15 cellular contexts compared by ENCODE assay signal in the genomic region with DNA sequence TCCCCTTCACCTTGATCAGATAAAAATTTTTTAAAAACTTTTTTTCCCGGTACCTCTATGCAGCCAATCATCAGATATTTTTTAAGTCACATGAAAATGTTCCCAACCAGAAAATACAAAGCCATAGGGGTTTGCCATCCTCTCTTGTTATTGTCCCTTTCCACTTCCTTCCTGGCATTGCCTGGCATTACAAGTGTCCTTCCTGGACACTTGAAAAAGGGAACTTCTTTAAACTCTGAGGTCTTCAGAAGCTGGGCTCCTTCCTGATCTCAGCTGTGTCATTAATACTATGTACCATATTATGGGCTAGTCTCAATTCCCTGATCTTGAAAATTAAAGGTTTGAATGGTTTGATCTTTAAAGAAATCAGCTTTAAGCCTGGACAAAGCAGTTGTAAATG.
"Had no signal": no experiment of that assay in that cellular context is flagged by ENCODE, and none has a peak within 500 bp of the region (broad histone marks: within the 10 kb centered on the region; RNA-seq: fewer than 3 reads in every experiment).

No MANE protein-coding gene starts in this region.

- H3K4me1 ChIP-seq: prostate gland had no signal

- ATAC-seq: right cardiac atrium; stimulated activated naive CD8-positive, alpha-beta T cell treated with anti-CD3 and anti-CD28 coated beads, Interleukin-15, amount 100 ng/mL, for 72 hours had no signal

- H3K36me3 Mint-ChIP-seq: type B pancreatic cell had no signal

- H3K27ac Mint-ChIP-seq: nephron; stimulated activated naive CD8-positive, alpha-beta T cell treated with anti-CD3 and anti-CD28 coated beads, Interleukin-15, amount 100 ng/mL, for 72 hours; type B pancreatic cell had no signal

- H3K27me3 Mint-ChIP-seq: stimulated activated naive CD8-positive, alpha-beta T cell treated with anti-CD3 and anti-CD28 coated beads, Interleukin-15, amount 100 ng/mL, for 72 hours; type B pancreatic cell had no signal

- H3K9me3 Mint-ChIP-seq: nephron; stimulated activated naive CD8-positive, alpha-beta T cell treated with anti-CD3 and anti-CD28 coated beads, Interleukin-15, amount 100 ng/mL, for 72 hours; type B pancreatic cell had no signal

- H3K4me3 ChIP-seq: prostate gland had no signal

- H3K4me1 Mint-ChIP-seq: stimulated activated naive CD8-positive, alpha-beta T cell treated with anti-CD3 and anti-CD28 coated beads, Interleukin-15, amount 100 ng/mL, for 72 hours had no signal

- DNase-seq: activated CD4-positive, alpha-beta T cell treated with anti-CD3 and anti-CD28 coated beads, Interleukin-2, amount 50 U/mL, for 1 hour; activated CD8-positive, alpha-beta memory T cell treated with anti-CD3 and anti-CD28 coated beads for 24 hours; activated naive CD4-positive, alpha-beta T cell treated with Interleukin-2 at 50 U/mL for 16 hours; activated T-cell treated with anti-CD3 and anti-CD28 coated beads for 4 hours; aorta; cortex of kidney; effector memory CD4-positive, alpha-beta T cell; foreskin fibroblast; right cardiac atrium; small intestine; stimulated activated naive CD8-positive, alpha-beta T cell treated with anti-CD3 and anti-CD28 coated beads, Interleukin-15, amount 100 ng/mL, for 72 hours; T-helper 2 cell had no signal

- H3K27ac ChIP-seq: prostate gland had no signal

- H3K9me3 ChIP-seq: prostate gland had no signal

- H3K36me3 ChIP-seq: prostate gland had no signal

- H3K4me3 Mint-ChIP-seq: nephron; stimulated activated naive CD8-positive, alpha-beta T cell treated with anti-CD3 and anti-CD28 coated beads, Interleukin-15, amount 100 ng/mL, for 72 hours; type B pancreatic cell had no signal
